In the genomic region with DNA sequence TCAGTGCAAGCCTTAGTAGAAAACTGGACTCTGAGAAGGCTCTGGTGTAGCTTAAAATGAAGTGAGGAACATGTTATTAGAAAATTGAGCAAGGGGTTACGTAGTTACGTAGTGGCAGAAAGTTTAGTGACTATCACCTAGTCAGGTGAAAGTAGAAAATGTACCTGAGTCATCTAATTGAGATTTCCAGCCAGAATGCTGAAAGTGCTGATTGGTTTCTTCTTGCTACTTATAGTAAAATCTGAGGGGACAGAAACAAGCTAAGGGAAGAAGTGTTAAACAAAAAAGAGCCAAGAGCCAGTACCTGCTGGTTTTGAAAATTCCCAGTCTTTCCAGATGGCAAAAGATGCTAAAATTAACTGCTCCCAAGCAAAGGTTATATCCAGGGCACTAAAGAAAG, we compare ENCODE assay signal across 1 cellular context.
TF ChIP-seq lines count a peak whose summit lies in the region.

No MANE protein-coding gene starts in this region.

TF ChIP-seq in K562, 482 proteins besides CTCF, POLR2A, EP300 and RAD21 (continues in another document):
- TF ChIP-seq, protein P1, sequence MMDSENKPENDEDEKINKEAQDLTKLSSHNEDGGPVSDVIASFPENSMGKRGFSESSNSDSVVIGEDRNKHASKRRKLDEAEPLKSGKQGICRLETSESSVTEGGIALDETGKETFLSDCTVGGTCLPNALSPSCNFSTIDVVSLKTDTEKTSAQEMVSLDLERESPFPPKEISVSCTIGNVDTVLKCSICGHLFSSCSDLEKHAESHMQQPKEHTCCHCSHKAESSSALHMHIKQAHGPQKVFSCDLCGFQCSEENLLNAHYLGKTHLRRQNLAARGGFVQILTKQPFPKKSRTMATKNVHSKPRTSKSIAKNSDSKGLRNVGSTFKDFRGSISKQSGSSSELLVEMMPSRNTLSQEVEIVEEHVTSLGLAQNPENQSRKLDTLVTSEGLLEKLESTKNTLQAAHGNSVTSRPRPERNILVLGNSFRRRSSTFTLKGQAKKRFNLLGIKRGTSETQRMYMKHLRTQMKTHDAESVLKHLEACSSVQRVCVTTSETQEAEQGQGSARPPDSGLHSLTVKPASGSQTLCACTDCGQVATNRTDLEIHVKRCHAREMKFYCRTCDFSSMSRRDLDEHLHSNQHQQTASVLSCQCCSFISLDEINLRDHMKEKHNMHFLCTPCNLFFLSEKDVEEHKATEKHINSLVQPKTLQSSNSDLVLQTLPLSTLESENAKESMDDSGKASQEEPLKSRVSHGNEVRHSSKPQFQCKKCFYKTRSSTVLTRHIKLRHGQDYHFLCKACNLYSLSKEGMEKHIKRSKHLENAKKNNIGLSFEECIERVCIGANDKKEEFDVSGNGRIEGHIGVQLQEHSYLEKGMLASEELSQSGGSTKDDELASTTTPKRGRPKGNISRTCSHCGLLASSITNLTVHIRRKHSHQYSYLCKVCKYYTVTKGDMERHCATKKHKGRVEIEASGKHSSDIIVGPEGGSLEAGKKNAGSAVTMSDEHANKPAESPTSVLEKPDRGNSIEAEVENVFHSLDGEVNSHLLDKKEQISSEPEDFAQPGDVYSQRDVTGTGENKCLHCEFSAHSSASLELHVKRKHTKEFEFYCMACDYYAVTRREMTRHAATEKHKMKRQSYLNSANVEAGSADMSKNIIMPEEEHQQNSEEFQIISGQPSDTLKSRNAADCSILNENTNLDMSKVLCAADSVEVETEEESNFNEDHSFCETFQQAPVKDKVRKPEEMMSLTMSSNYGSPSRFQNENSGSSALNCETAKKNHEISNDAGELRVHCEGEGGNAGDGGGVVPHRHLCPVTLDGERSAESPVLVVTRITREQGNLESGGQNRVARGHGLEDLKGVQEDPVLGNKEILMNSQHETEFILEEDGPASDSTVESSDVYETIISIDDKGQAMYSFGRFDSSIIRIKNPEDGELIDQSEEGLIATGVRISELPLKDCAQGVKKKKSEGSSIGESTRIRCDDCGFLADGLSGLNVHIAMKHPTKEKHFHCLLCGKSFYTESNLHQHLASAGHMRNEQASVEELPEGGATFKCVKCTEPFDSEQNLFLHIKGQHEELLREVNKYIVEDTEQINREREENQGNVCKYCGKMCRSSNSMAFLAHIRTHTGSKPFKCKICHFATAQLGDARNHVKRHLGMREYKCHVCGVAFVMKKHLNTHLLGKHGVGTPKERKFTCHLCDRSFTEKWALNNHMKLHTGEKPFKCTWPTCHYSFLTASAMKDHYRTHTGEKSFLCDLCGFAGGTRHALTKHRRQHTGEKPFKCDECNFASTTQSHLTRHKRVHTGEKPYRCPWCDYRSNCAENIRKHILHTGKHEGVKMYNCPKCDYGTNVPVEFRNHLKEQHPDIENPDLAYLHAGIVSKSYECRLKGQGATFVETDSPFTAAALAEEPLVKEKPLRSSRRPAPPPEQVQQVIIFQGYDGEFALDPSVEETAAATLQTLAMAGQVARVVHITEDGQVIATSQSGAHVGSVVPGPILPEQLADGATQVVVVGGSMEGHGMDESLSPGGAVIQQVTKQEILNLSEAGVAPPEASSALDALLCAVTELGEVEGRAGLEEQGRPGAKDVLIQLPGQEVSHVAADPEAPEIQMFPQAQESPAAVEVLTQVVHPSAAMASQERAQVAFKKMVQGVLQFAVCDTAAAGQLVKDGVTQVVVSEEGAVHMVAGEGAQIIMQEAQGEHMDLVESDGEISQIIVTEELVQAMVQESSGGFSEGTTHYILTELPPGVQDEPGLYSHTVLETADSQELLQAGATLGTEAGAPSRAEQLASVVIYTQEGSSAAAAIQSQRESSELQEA (IDR thresholded peaks at IDR 0.05; ENCODE audit: low read depth) = no peak
- TF ChIP-seq TCF7 (IDR thresholded peaks at IDR 0.05; ENCODE audit: borderline replicate concordance) (no peak), MBD2 (IDR thresholded peaks at IDR 0.05; ENCODE audit: borderline replicate concordance, low read depth) (no peak), SREBF2 (CRISPR knock-in tag; IDR thresholded peaks at IDR 0.05) (no peak), MAZ (CRISPR knock-in tag; conservative IDR thresholded peaks at IDR 0.05 in 1 of 2, IDR thresholded peaks at IDR 0.05 in 1 of 2) (no peak), SRSF1 (IDR thresholded peaks at IDR 0.05; ENCODE audit: low read depth, low read length) (no peak), POLR2G (IDR thresholded peaks at IDR 0.05; ENCODE audit: low read depth, low read length) (no peak), RBFOX2 (IDR thresholded peaks at IDR 0.05; ENCODE audit: low read depth, low read length) (no peak), TOE1 (IDR thresholded peaks at IDR 0.05; ENCODE audit: borderline replicate concordance) (no peak), TOE1 (CRISPR knock-in tag; IDR thresholded peaks at IDR 0.05; ENCODE audit: borderline replicate concordance, low read depth) (no peak), SMAD2 (IDR thresholded peaks at IDR 0.05; ENCODE audit: low read depth, low read length) (no peak), SMC3 (conservative IDR thresholded peaks at IDR 0.05; ENCODE audit: insufficient read depth, low read depth, low read length) (no peak), CAMTA2 (CRISPR knock-in tag; conservative IDR thresholded peaks at IDR 0.05) (no peak), TBL1XR1 (IDR thresholded peaks at IDR 0.05; ENCODE audit: low read length in 2 of 2) (no peak), HDAC6 (IDR thresholded peaks at IDR 0.05; ENCODE audit: low read depth, low read length) (no peak), NFE2 (IDR thresholded peaks at IDR 0.05; ENCODE audit: low read depth) (peak; percentile 30; the same call in 1 of the 2 replicates), HDAC1 (IDR thresholded peaks at IDR 0.05) (no peak)
- TF ChIP-seq, protein P2, sequence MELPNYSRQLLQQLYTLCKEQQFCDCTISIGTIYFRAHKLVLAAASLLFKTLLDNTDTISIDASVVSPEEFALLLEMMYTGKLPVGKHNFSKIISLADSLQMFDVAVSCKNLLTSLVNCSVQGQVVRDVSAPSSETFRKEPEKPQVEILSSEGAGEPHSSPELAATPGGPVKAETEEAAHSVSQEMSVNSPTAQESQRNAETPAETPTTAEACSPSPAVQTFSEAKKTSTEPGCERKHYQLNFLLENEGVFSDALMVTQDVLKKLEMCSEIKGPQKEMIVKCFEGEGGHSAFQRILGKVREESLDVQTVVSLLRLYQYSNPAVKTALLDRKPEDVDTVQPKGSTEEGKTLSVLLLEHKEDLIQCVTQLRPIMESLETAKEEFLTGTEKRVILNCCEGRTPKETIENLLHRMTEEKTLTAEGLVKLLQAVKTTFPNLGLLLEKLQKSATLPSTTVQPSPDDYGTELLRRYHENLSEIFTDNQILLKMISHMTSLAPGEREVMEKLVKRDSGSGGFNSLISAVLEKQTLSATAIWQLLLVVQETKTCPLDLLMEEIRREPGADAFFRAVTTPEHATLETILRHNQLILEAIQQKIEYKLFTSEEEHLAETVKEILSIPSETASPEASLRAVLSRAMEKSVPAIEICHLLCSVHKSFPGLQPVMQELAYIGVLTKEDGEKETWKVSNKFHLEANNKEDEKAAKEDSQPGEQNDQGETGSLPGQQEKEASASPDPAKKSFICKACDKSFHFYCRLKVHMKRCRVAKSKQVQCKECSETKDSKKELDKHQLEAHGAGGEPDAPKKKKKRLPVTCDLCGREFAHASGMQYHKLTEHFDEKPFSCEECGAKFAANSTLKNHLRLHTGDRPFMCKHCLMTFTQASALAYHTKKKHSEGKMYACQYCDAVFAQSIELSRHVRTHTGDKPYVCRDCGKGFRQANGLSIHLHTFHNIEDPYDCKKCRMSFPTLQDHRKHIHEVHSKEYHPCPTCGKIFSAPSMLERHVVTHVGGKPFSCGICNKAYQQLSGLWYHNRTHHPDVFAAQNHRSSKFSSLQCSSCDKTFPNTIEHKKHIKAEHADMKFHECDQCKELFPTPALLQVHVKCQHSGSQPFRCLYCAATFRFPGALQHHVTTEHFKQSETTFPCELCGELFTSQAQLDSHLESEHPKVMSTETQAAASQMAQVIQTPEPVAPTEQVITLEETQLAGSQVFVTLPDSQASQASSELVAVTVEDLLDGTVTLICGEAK (IDR thresholded peaks at IDR 0.05) = no peak
- TF ChIP-seq, protein P2 (CRISPR knock-in tag; IDR thresholded peaks at IDR 0.05) = no peak
- TF ChIP-seq, protein P3, sequence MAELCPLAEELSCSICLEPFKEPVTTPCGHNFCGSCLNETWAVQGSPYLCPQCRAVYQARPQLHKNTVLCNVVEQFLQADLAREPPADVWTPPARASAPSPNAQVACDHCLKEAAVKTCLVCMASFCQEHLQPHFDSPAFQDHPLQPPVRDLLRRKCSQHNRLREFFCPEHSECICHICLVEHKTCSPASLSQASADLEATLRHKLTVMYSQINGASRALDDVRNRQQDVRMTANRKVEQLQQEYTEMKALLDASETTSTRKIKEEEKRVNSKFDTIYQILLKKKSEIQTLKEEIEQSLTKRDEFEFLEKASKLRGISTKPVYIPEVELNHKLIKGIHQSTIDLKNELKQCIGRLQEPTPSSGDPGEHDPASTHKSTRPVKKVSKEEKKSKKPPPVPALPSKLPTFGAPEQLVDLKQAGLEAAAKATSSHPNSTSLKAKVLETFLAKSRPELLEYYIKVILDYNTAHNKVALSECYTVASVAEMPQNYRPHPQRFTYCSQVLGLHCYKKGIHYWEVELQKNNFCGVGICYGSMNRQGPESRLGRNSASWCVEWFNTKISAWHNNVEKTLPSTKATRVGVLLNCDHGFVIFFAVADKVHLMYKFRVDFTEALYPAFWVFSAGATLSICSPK (IDR thresholded peaks at IDR 0.05; ENCODE audit: borderline replicate concordance) = no peak
- TF ChIP-seq, protein P4, sequence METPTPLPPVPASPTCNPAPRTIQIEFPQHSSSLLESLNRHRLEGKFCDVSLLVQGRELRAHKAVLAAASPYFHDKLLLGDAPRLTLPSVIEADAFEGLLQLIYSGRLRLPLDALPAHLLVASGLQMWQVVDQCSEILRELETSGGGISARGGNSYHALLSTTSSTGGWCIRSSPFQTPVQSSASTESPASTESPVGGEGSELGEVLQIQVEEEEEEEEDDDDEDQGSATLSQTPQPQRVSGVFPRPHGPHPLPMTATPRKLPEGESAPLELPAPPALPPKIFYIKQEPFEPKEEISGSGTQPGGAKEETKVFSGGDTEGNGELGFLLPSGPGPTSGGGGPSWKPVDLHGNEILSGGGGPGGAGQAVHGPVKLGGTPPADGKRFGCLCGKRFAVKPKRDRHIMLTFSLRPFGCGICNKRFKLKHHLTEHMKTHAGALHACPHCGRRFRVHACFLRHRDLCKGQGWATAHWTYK (CRISPR knock-in tag; IDR thresholded peaks at IDR 0.05) = no peak
- TF ChIP-seq, protein P5, sequence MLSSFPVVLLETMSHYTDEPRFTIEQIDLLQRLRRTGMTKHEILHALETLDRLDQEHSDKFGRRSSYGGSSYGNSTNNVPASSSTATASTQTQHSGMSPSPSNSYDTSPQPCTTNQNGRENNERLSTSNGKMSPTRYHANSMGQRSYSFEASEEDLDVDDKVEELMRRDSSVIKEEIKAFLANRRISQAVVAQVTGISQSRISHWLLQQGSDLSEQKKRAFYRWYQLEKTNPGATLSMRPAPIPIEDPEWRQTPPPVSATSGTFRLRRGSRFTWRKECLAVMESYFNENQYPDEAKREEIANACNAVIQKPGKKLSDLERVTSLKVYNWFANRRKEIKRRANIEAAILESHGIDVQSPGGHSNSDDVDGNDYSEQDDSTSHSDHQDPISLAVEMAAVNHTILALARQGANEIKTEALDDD (IDR thresholded peaks at IDR 0.05) = peak; percentile 53; the same call in 1 of the 2 replicates
- TF ChIP-seq, protein P6, sequence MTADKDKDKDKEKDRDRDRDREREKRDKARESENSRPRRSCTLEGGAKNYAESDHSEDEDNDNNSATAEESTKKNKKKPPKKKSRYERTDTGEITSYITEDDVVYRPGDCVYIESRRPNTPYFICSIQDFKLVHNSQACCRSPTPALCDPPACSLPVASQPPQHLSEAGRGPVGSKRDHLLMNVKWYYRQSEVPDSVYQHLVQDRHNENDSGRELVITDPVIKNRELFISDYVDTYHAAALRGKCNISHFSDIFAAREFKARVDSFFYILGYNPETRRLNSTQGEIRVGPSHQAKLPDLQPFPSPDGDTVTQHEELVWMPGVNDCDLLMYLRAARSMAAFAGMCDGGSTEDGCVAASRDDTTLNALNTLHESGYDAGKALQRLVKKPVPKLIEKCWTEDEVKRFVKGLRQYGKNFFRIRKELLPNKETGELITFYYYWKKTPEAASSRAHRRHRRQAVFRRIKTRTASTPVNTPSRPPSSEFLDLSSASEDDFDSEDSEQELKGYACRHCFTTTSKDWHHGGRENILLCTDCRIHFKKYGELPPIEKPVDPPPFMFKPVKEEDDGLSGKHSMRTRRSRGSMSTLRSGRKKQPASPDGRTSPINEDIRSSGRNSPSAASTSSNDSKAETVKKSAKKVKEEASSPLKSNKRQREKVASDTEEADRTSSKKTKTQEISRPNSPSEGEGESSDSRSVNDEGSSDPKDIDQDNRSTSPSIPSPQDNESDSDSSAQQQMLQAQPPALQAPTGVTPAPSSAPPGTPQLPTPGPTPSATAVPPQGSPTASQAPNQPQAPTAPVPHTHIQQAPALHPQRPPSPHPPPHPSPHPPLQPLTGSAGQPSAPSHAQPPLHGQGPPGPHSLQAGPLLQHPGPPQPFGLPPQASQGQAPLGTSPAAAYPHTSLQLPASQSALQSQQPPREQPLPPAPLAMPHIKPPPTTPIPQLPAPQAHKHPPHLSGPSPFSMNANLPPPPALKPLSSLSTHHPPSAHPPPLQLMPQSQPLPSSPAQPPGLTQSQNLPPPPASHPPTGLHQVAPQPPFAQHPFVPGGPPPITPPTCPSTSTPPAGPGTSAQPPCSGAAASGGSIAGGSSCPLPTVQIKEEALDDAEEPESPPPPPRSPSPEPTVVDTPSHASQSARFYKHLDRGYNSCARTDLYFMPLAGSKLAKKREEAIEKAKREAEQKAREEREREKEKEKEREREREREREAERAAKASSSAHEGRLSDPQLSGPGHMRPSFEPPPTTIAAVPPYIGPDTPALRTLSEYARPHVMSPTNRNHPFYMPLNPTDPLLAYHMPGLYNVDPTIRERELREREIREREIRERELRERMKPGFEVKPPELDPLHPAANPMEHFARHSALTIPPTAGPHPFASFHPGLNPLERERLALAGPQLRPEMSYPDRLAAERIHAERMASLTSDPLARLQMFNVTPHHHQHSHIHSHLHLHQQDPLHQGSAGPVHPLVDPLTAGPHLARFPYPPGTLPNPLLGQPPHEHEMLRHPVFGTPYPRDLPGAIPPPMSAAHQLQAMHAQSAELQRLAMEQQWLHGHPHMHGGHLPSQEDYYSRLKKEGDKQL (CRISPR knock-in tag; IDR thresholded peaks at IDR 0.05; ENCODE audit: borderline replicate concordance) = 0 out of 2 replicates have a peak, but pooled peaks have one; percentile 21
